8 cellular contexts compared by ENCODE assay signal in genomic region chr3:126522363-126522788, GRCh38. TPM values are rescaled to one million over a fixed set of nuclear protein-coding genes. Genes with fewer than 3 reads are reported as not detected.
DNase-seq lines count a peak whose midpoint lies in the region; ATAC-seq and TF ChIP-seq lines count a peak whose summit lies in the region.

No MANE protein-coding gene starts in this region.

- H2BK5ac ChIP-seq in trophoblast cell (ENCODE audit: low read depth, low read length, poor library complexity), result no peak overlapping the region

- H4K12ac ChIP-seq in trophoblast cell (ENCODE audit: low read depth, low read length), result no peak overlapping the region

- H2BK12ac ChIP-seq in trophoblast cell (ENCODE audit: low read length), result no peak overlapping the region

- H3K4me3 Mint-ChIP-seq in activated naive CD4-positive, alpha-beta T cell treated with anti-CD3 and anti-CD28 coated beads, Interleukin-2, amount 10 ng/mL, durations not matched to agents 7 days and 5 days, result no peak overlapping the region
- H3K4me3 Mint-ChIP-seq in glutamatergic neuron (ENCODE audit: unreplicated experiment), result no peak overlapping the region

- H3K9me3 ChIP-seq in trophoblast cell (ENCODE audit: insufficient read depth, low read depth, low read length), result peaks cover 5% of the 10 kb centered on the region

- H3K36me3 Mint-ChIP-seq in activated naive CD4-positive, alpha-beta T cell treated with anti-CD3 and anti-CD28 coated beads, Interleukin-2, amount 10 ng/mL, durations not matched to agents 7 days and 5 days, result no peaks in the 10 kb centered on the region
- no peaks in the 10 kb centered on the region for H3K36me3 Mint-ChIP-seq in glutamatergic neuron (ENCODE audit: unreplicated experiment)

- WGBS in trophoblast cell (ENCODE audit: extremely low coverage, insufficient coverage, insufficient read length), result no CpG with 5 or more reads among the region's 6 CpGs

- no peak for ATAC-seq in GM18868 (IDR thresholded peaks at IDR 0.05; ENCODE audit: unreplicated experiment)
- no peak for ATAC-seq in HG02970 (IDR thresholded peaks at IDR 0.05; ENCODE audit: low FRiP score, unreplicated experiment)

- no peak overlapping the region for H2AFZ ChIP-seq in trophoblast cell (ENCODE audit: insufficient read depth, low read length, poor library complexity)

- no peaks in the 10 kb centered on the region for H3K36me3 ChIP-seq in trophoblast cell (ENCODE audit: control insufficient read depth in 1 of 2, insufficient read depth in 2 of 2, low read length in 2 of 2)

- H2AK5ac ChIP-seq in trophoblast cell (ENCODE audit: low read length), result no peak overlapping the region

- no peak overlapping the region for H3K4me2 ChIP-seq in trophoblast cell (ENCODE audit: low read length)

- H2BK120ac ChIP-seq in trophoblast cell (ENCODE audit: insufficient read depth, low read length, poor library complexity), result no peak overlapping the region

- peaks cover 69% of the 10 kb centered on the region for H3K27me3 Mint-ChIP-seq in activated naive CD4-positive, alpha-beta T cell treated with anti-CD3 and anti-CD28 coated beads, Interleukin-2, amount 10 ng/mL, durations not matched to agents 7 days and 5 days
- H3K27me3 Mint-ChIP-seq in glutamatergic neuron (ENCODE audit: unreplicated experiment), result peaks cover 9% of the 10 kb centered on the region

- TF ChIP-seq CTCF in HFF-Myc (IDR thresholded peaks at IDR 0.05; ENCODE audit: low read depth, low read length, missing control alignments) (peak; percentile 86), glutamatergic neuron (IDR thresholded peaks at IDR 0.05; ENCODE audit: partially characterized antibody, unreplicated experiment) (peak; percentile 98)

- H3K18ac ChIP-seq in trophoblast cell (ENCODE audit: low read length), result no peak overlapping the region

- H3K4ac ChIP-seq in trophoblast cell (ENCODE audit: low read depth, low read length), result no peak overlapping the region

- H3K9me3 Mint-ChIP-seq in activated naive CD4-positive, alpha-beta T cell treated with anti-CD3 and anti-CD28 coated beads, Interleukin-2, amount 10 ng/mL, durations not matched to agents 7 days and 5 days, result no peaks in the 10 kb centered on the region
- no peaks in the 10 kb centered on the region for H3K9me3 Mint-ChIP-seq in glutamatergic neuron (ENCODE audit: unreplicated experiment)

- no peaks in the 10 kb centered on the region for H3K4me1 Mint-ChIP-seq in activated naive CD4-positive, alpha-beta T cell treated with anti-CD3 and anti-CD28 coated beads, Interleukin-2, amount 10 ng/mL, durations not matched to agents 7 days and 5 days
- H3K4me1 Mint-ChIP-seq in glutamatergic neuron (ENCODE audit: low read depth, unreplicated experiment), result peaks cover 8% of the 10 kb centered on the region

- H3K4me3 ChIP-seq in HFF-Myc (replicated peaks; ENCODE audit: low read depth, low read length), result no peak overlapping the region
- no peak overlapping the region for H3K4me3 ChIP-seq in trophoblast cell (ENCODE audit: low read depth, low read length)

- CTCF ChIA-PET in activated naive CD4-positive, alpha-beta T cell treated with anti-CD3 and anti-CD28 coated beads, Interleukin-2, amount 10 ng/mL, durations not matched to agents 7 days and 5 days (lab: Charles Lee), result interaction anchor here (0.6 to 2.4 kb wide), 19 partner anchors 8 to 1026 kb away, joined by 3 to 6 read pairs (median 3); partner anchors contain the start of gene TXNRD3

- peaks cover 0 to 6% of the 10 kb centered on the region in 2 experiments for H3K4me1 ChIP-seq in trophoblast cell (ENCODE audit: control insufficient read depth in 1 of 2, insufficient read depth in 2 of 2, low read length in 2 of 2)

- peaks cover 12% of the 10 kb centered on the region for H3K27me3 ChIP-seq in trophoblast cell (ENCODE audit: insufficient read depth, low read length)

- H3K27ac Mint-ChIP-seq in activated naive CD4-positive, alpha-beta T cell treated with anti-CD3 and anti-CD28 coated beads, Interleukin-2, amount 10 ng/mL, durations not matched to agents 7 days and 5 days, result no peak overlapping the region
- H3K27ac Mint-ChIP-seq in glutamatergic neuron (ENCODE audit: unreplicated experiment), result no peak overlapping the region

- no peaks in the 10 kb centered on the region for H3K79me2 ChIP-seq in trophoblast cell (ENCODE audit: control insufficient read depth, insufficient read depth, low read length, poor library complexity)

- no peak overlapping the region for H3K27ac ChIP-seq in trophoblast cell (ENCODE audit: low read depth, low read length)

- H3K23ac ChIP-seq in trophoblast cell (ENCODE audit: low read length), result no peak overlapping the region

- H3K9ac ChIP-seq in trophoblast cell (ENCODE audit: low read length), result no peak overlapping the region

- no peak overlapping the region for H4K91ac ChIP-seq in trophoblast cell (ENCODE audit: low read depth, low read length)

- H4K8ac ChIP-seq in trophoblast cell (ENCODE audit: low read depth, low read length), result no peak overlapping the region

- H3K79me1 ChIP-seq in trophoblast cell (ENCODE audit: low read length), result no peaks in the 10 kb centered on the region

- peak; percentile 85 for DNase-seq in COLO829 (ENCODE audit: low spot score)
- DNase-seq in HFF-Myc (ENCODE audit: extremely low read depth, low read depth), result peak; percentile 16
- DNase-seq in RKO (ENCODE audit: low spot score), result peak; percentile 45
- peak; percentile 50 for DNase-seq in activated naive CD4-positive, alpha-beta T cell treated with anti-CD3 and anti-CD28 coated beads, Interleukin-2, amount 10 ng/mL, durations not matched to agents 7 days and 5 days
- peak; percentile 80 for DNase-seq in glutamatergic neuron
- DNase-seq in trophoblast cell, result peak; percentile 25 to 81

- H3K14ac ChIP-seq in trophoblast cell (ENCODE audit: low read length), result no peak overlapping the region

RNA-seq across cellular contexts. Expression of gene CHST13, which starts 1.6 kb away (rescaled TPM):
- not detected for total RNA-seq in glutamatergic neuron (ENCODE audit: unreplicated experiment)
- not detected in 2 replicates for polyA plus RNA-seq in trophoblast cell (2013)

RNA-seq across cellular contexts. Expression of gene UROC1, which starts 4.8 kb away (rescaled TPM):
- total RNA-seq in glutamatergic neuron (ENCODE audit: unreplicated experiment), result not detected
- polyA plus RNA-seq in trophoblast cell (2013), result not detected in 2 replicates

RNA-seq across cellular contexts. Expression of gene C3orf22, which starts 36.4 kb away (rescaled TPM):
- total RNA-seq in glutamatergic neuron (ENCODE audit: unreplicated experiment), result not detected
- not detected in 2 replicates for polyA plus RNA-seq in trophoblast cell (2013)

RNA-seq across cellular contexts. Expression of gene ZXDC, which starts 46.7 kb away (rescaled TPM):
- 39.5 TPM for total RNA-seq in glutamatergic neuron (ENCODE audit: unreplicated experiment)
- 8.6 and 9.1 TPM in 2 replicates for polyA plus RNA-seq in trophoblast cell (2013)

Comparison
In these comparisons a context has a peak if more than half of its experiments do, and no peak if none do; other contexts are left out.
1. DNase-seq: peak in every context shown above with its lines; median percentile 85 in COLO829; 80 in glutamatergic neuron; 53 in trophoblast cell; 50 in activated naive CD4-positive, alpha-beta T cell treated with anti-CD3 and anti-CD28 coated beads, Interleukin-2, amount 10 ng/mL, durations not matched to agents 7 days and 5 days; 45 in RKO; 16 in HFF-Myc.